ENCODE assay signal across 1 cellular context in the genomic region with DNA sequence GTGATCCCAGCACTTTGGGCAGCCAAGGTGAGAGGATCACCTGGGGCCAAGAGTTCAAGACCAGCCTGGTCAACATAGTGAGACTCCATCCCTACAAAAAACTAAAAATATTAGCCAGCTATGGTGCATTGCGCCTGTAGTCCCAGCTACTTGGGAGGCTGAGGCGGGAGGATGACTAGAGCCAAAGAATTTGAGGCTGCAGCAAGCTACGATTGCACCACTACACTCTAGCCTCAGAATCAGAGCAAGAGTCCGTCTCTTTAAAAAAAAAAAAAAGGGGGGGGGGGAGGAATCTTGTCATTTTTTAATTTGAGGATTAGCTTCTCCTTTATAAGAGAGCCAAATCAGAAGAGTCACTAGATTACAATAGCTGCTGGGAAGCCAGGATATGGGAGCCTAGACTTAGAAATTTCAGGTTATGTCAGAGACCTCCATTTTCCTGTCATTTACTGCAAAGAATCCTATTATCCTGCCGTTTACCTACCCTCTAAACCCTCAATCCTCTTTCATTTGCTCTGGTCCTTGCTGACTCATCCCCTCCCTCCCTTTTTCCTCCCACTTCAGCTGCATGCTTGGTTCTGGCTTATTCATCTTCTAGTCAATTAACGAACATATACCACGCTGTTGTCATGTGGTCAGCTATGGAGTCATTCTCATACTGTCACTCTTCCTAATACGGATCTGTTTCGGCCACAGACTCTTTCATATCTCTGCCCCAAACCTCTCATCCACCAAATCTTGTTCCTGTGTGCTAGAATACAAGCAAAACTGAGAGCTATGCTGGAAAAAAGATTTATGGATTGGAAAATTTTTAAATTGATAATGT.
TF ChIP-seq lines count a peak whose summit lies in the region.

No MANE protein-coding gene starts in this region.

TF ChIP-seq in K562, 482 proteins besides CTCF, POLR2A, EP300 and RAD21 (continued from another document and continues in another):
- peak; percentile 98 for TF ChIP-seq MGA (IDR thresholded peaks at IDR 0.05)
- TF ChIP-seq U2AF1 (optimal IDR thresholded peaks at IDR 0.05; ENCODE audit: low read depth, low read length): no peak
- no peak for TF ChIP-seq RREB1 (CRISPR knock-in tag; IDR thresholded peaks at IDR 0.05)
- no peak for TF ChIP-seq ZNF76 (CRISPR knock-in tag; IDR thresholded peaks at IDR 0.05; ENCODE audit: borderline replicate concordance)
- no peak for TF ChIP-seq HLTF (IDR thresholded peaks at IDR 0.05)
- no peak for TF ChIP-seq NR2C2 (CRISPR knock-in tag; IDR thresholded peaks at IDR 0.05)
- peak; percentile 39; the same call in 1 of the 2 replicates for TF ChIP-seq NR2C2 (tag; IDR thresholded peaks at IDR 0.05)
- no peak for TF ChIP-seq TAF7 (tag; IDR thresholded peaks at IDR 0.05)
- TF ChIP-seq ZNF324 (CRISPR knock-in tag; IDR thresholded peaks at IDR 0.05): no peak
- TF ChIP-seq TAL1 (IDR thresholded peaks at IDR 0.05): no peak
- TF ChIP-seq, protein P1, sequence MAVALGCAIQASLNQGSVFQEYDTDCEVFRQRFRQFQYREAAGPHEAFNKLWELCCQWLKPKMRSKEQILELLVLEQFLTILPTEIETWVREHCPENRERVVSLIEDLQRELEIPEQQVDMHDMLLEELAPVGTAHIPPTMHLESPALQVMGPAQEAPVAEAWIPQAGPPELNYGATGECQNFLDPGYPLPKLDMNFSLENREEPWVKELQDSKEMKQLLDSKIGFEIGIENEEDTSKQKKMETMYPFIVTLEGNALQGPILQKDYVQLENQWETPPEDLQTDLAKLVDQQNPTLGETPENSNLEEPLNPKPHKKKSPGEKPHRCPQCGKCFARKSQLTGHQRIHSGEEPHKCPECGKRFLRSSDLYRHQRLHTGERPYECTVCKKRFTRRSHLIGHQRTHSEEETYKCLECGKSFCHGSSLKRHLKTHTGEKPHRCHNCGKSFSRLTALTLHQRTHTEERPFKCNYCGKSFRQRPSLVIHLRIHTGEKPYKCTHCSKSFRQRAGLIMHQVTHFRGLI (CRISPR knock-in tag; IDR thresholded peaks at IDR 0.05): no peak
- TF ChIP-seq ZC3H4 (CRISPR knock-in tag; IDR thresholded peaks at IDR 0.05; ENCODE audit: borderline replicate concordance): no peak
- TF ChIP-seq NUFIP1 (IDR thresholded peaks at IDR 0.05; ENCODE audit: partially characterized antibody): no peak
- TF ChIP-seq RBBP5 (IDR thresholded peaks at IDR 0.05; ENCODE audit: borderline replicate concordance, insufficient read depth, low read length, poor library complexity, severe bottlenecking): no peak
- no peak for TF ChIP-seq BMI1 (IDR thresholded peaks at IDR 0.05; ENCODE audit: low read length)
- TF ChIP-seq ZNF140 (CRISPR knock-in tag; IDR thresholded peaks at IDR 0.05): no peak
- TF ChIP-seq ZKSCAN1 (IDR thresholded peaks at IDR 0.05; ENCODE audit: low read depth, low read length): no peak
- TF ChIP-seq, protein P2, sequence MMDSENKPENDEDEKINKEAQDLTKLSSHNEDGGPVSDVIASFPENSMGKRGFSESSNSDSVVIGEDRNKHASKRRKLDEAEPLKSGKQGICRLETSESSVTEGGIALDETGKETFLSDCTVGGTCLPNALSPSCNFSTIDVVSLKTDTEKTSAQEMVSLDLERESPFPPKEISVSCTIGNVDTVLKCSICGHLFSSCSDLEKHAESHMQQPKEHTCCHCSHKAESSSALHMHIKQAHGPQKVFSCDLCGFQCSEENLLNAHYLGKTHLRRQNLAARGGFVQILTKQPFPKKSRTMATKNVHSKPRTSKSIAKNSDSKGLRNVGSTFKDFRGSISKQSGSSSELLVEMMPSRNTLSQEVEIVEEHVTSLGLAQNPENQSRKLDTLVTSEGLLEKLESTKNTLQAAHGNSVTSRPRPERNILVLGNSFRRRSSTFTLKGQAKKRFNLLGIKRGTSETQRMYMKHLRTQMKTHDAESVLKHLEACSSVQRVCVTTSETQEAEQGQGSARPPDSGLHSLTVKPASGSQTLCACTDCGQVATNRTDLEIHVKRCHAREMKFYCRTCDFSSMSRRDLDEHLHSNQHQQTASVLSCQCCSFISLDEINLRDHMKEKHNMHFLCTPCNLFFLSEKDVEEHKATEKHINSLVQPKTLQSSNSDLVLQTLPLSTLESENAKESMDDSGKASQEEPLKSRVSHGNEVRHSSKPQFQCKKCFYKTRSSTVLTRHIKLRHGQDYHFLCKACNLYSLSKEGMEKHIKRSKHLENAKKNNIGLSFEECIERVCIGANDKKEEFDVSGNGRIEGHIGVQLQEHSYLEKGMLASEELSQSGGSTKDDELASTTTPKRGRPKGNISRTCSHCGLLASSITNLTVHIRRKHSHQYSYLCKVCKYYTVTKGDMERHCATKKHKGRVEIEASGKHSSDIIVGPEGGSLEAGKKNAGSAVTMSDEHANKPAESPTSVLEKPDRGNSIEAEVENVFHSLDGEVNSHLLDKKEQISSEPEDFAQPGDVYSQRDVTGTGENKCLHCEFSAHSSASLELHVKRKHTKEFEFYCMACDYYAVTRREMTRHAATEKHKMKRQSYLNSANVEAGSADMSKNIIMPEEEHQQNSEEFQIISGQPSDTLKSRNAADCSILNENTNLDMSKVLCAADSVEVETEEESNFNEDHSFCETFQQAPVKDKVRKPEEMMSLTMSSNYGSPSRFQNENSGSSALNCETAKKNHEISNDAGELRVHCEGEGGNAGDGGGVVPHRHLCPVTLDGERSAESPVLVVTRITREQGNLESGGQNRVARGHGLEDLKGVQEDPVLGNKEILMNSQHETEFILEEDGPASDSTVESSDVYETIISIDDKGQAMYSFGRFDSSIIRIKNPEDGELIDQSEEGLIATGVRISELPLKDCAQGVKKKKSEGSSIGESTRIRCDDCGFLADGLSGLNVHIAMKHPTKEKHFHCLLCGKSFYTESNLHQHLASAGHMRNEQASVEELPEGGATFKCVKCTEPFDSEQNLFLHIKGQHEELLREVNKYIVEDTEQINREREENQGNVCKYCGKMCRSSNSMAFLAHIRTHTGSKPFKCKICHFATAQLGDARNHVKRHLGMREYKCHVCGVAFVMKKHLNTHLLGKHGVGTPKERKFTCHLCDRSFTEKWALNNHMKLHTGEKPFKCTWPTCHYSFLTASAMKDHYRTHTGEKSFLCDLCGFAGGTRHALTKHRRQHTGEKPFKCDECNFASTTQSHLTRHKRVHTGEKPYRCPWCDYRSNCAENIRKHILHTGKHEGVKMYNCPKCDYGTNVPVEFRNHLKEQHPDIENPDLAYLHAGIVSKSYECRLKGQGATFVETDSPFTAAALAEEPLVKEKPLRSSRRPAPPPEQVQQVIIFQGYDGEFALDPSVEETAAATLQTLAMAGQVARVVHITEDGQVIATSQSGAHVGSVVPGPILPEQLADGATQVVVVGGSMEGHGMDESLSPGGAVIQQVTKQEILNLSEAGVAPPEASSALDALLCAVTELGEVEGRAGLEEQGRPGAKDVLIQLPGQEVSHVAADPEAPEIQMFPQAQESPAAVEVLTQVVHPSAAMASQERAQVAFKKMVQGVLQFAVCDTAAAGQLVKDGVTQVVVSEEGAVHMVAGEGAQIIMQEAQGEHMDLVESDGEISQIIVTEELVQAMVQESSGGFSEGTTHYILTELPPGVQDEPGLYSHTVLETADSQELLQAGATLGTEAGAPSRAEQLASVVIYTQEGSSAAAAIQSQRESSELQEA (IDR thresholded peaks at IDR 0.05; ENCODE audit: low read depth): no peak
- no peak for TF ChIP-seq CBX1 (IDR thresholded peaks at IDR 0.05; ENCODE audit: low read depth)
- TF ChIP-seq EP400 (IDR thresholded peaks at IDR 0.05): peak; percentile 92
- TF ChIP-seq ATF7 (IDR thresholded peaks at IDR 0.05): peak; percentile 85
- TF ChIP-seq CEBPB (tag; IDR thresholded peaks at IDR 0.05): no peak
- no peak for TF ChIP-seq ZNF57 (CRISPR knock-in tag; IDR thresholded peaks at IDR 0.05)
